In the genomic region with DNA sequence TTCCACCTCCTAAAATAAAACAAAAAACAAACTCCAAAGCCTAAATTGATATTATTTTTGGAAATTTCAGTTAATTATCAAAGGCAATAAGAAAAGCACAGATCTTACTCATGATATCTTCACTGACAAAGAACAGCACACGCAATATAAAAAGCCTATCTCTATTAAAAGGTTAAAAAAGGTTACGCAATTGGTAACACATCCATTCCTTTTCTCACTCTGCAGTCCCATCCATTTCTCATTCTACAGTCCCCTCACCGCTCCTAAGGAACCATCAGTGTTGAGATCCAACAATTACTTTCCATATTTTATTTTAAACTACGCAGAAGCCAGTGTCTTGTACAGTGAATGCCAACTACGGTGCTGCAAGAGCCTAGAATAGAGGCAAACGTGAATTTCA, we compare ENCODE assay signal across 2 cellular contexts.
TF ChIP-seq lines count a peak whose summit lies in the region.

No MANE protein-coding gene starts in this region.

TF ChIP-seq in SK-N-SH, 30 proteins besides CTCF, POLR2A, EP300 and RAD21 (continued from another document):
- TF ChIP-seq, protein P1, sequence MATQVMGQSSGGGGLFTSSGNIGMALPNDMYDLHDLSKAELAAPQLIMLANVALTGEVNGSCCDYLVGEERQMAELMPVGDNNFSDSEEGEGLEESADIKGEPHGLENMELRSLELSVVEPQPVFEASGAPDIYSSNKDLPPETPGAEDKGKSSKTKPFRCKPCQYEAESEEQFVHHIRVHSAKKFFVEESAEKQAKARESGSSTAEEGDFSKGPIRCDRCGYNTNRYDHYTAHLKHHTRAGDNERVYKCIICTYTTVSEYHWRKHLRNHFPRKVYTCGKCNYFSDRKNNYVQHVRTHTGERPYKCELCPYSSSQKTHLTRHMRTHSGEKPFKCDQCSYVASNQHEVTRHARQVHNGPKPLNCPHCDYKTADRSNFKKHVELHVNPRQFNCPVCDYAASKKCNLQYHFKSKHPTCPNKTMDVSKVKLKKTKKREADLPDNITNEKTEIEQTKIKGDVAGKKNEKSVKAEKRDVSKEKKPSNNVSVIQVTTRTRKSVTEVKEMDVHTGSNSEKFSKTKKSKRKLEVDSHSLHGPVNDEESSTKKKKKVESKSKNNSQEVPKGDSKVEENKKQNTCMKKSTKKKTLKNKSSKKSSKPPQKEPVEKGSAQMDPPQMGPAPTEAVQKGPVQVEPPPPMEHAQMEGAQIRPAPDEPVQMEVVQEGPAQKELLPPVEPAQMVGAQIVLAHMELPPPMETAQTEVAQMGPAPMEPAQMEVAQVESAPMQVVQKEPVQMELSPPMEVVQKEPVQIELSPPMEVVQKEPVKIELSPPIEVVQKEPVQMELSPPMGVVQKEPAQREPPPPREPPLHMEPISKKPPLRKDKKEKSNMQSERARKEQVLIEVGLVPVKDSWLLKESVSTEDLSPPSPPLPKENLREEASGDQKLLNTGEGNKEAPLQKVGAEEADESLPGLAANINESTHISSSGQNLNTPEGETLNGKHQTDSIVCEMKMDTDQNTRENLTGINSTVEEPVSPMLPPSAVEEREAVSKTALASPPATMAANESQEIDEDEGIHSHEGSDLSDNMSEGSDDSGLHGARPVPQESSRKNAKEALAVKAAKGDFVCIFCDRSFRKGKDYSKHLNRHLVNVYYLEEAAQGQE (IDR thresholded peaks at IDR 0.05; ENCODE audit: low read depth, low read length) = no peak
- no peak for TF ChIP-seq RFX5 (IDR thresholded peaks at IDR 0.05; ENCODE audit: low read length)
- TF ChIP-seq RXRA (IDR thresholded peaks at IDR 0.05; ENCODE audit: borderline replicate concordance, low read depth) = no peak

TF ChIP-seq in SK-N-SH treated with all-trans-retinoic acid at 6 μM for 48 hours, 23 proteins besides CTCF, POLR2A, EP300 and RAD21 (continued from another document):
- TF ChIP-seq ZFP3 (CRISPR knock-in tag; IDR thresholded peaks at IDR 0.05) (no peak), TOX (CRISPR knock-in tag; IDR thresholded peaks at IDR 0.05; ENCODE audit: borderline replicate concordance) (no peak), ZNF565 (CRISPR knock-in tag; conservative IDR thresholded peaks at IDR 0.05; ENCODE audit: low read depth) (no peak), OSR1 (CRISPR knock-in tag; IDR thresholded peaks at IDR 0.05) (no peak), ZC3H10 (CRISPR knock-in tag; IDR thresholded peaks at IDR 0.05) (no peak)
- TF ChIP-seq, protein P2, sequence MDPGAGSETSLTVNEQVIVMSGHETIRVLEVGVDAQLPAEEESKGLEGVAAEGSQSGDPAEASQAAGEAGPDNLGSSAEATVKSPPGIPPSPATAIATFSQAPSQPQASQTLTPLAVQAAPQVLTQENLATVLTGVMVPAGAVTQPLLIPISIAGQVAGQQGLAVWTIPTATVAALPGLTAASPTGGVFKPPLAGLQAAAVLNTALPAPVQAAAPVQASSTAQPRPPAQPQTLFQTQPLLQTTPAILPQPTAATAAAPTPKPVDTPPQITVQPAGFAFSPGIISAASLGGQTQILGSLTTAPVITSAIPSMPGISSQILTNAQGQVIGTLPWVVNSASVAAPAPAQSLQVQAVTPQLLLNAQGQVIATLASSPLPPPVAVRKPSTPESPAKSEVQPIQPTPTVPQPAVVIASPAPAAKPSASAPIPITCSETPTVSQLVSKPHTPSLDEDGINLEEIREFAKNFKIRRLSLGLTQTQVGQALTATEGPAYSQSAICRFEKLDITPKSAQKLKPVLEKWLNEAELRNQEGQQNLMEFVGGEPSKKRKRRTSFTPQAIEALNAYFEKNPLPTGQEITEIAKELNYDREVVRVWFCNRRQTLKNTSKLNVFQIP (CRISPR knock-in tag; IDR thresholded peaks at IDR 0.05; ENCODE audit: borderline replicate concordance, low read depth) = no peak
- TF ChIP-seq, protein P3, sequence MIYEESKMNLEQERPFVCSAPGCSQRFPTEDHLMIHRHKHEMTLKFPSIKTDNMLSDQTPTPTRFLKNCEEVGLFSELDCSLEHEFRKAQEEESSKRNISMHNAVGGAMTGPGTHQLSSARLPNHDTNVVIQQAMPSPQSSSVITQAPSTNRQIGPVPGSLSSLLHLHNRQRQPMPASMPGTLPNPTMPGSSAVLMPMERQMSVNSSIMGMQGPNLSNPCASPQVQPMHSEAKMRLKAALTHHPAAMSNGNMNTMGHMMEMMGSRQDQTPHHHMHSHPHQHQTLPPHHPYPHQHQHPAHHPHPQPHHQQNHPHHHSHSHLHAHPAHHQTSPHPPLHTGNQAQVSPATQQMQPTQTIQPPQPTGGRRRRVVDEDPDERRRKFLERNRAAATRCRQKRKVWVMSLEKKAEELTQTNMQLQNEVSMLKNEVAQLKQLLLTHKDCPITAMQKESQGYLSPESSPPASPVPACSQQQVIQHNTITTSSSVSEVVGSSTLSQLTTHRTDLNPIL (CRISPR knock-in tag; IDR thresholded peaks at IDR 0.05; ENCODE audit: low read depth) = no peak
